31 cellular contexts compared by ENCODE assay signal in genomic region chr22:46571642-46572250, GRCh38.
"Had no signal": no experiment of that assay in that cellular context is flagged by ENCODE, and none has a peak within 500 bp of the region (broad histone marks: within the 10 kb centered on the region; RNA-seq: fewer than 3 reads in every experiment).

No MANE protein-coding gene starts in this region.

- H3K4me3 ChIP-seq: coronary artery, esophagus muscularis mucosa, heart right ventricle, ovary, psoas muscle, suprapubic skin, transverse colon, upper lobe of right lung, uterus had no signal

- DNase-seq: dermis blood vessel endothelial cell; effector memory CD4-positive, alpha-beta T cell; foreskin keratinocyte; glutamatergic neuron; heart right ventricle; hippocampal formation; kidney glomerular epithelial cell; mammary epithelial cell; mesendoderm; midbrain; naive thymus-derived CD4-positive, alpha-beta T cell; nephron progenitor cell; nucleus accumbens; ovary; small intestine; stimulated activated CD4-positive, alpha-beta T cell treated with anti-CD3 and anti-CD28 coated beads, Interleukin-12 subunit alpha, Interleukin-12 subunit beta, amount 100 ng/mL, for 4 hours; stimulated activated CD4-positive, alpha-beta T cell treated with anti-CD3 and anti-CD28 coated beads, Interleukin-1b, Interleukin-23, amount 100 ng/mL, for 48 hours; stimulated activated CD4-positive, alpha-beta T cell treated with anti-CD3 and anti-CD28 coated beads, Interleukin-4, amount 100 ng/mL, for 1 hour; stimulated activated CD8-positive, alpha-beta memory T cell treated with anti-CD3 and anti-CD28 coated beads, Interleukin-4, amount 100 ng/mL, for 48 hours; stimulated activated naive CD4-positive, alpha-beta T cell; stimulated activated naive CD8-positive, alpha-beta T cell treated with anti-CD3 and anti-CD28 coated beads, Interleukin-15, amount 100 ng/mL, for 72 hours; transverse colon; upper lobe of right lung; uterus had no signal

- H3K36me3 ChIP-seq: esophagus muscularis mucosa, heart right ventricle, ovary, suprapubic skin, transverse colon, upper lobe of right lung, uterus had no signal

- H3K27ac ChIP-seq: coronary artery, esophagus muscularis mucosa, foreskin keratinocyte, ovary, psoas muscle, suprapubic skin, transverse colon, upper lobe of right lung, uterus had no signal

- H3K9me3 ChIP-seq: ovary, suprapubic skin, uterus had no signal

- H3K4me1 ChIP-seq: foreskin keratinocyte, uterus had no signal

- FAIRE-seq: endothelial cell of umbilical vein, islet of Langerhans, small intestine had no signal

- H3K27me3 ChIP-seq: esophagus muscularis mucosa, foreskin keratinocyte, heart right ventricle, ovary, suprapubic skin, transverse colon, upper lobe of right lung, uterus had no signal

- ATAC-seq: foreskin keratinocyte; heart right ventricle; naive thymus-derived CD4-positive, alpha-beta T cell; psoas muscle; right cardiac atrium; stimulated activated naive CD8-positive, alpha-beta T cell treated with anti-CD3 and anti-CD28 coated beads, Interleukin-15, amount 100 ng/mL, for 72 hours; upper lobe of right lung had no signal
